8 cellular contexts compared by ENCODE assay signal in genomic region chr7:76359111-76359986, GRCh38. TPM values are rescaled to one million over a fixed set of nuclear protein-coding genes. Genes with fewer than 3 reads are reported as not detected.
DNase-seq lines count a peak whose midpoint lies in the region; ATAC-seq, FAIRE-seq and TF ChIP-seq lines count a peak whose summit lies in the region.

No MANE protein-coding gene starts in this region.

- peak overlapping the region; percentile 98 for H3K4me2 ChIP-seq in HepG2 (ENCODE audit: low read depth, low read length)

- peak; percentile 95 for TF ChIP-seq CTCF in HepG2 (CRISPR knock-in tag; IDR thresholded peaks at IDR 0.05)

- TF ChIP-seq RAD21 in HepG2 (CRISPR knock-in tag; IDR thresholded peaks at IDR 0.05): peak; percentile 83

- H3K27ac Mint-ChIP-seq in dendritic cell treated with granulocyte-macrophage colony-stimulating factor and Interleukin-4, amounts not matched to agents 40 ng/mL and 50 ng/mL, for 4 days: peak overlapping the region; percentile 100

- POLR2A ChIA-PET in HepG2 (lab: Yijun Ruan, JAX): interaction anchor here (0.6 to 2.8 kb wide), 19 partner anchors 9 to 67 kb away, joined by 3 to 20 read pairs (median 5); partner anchors contain the start of genes HSPB1 and SSC4D

- H3K36me3 ChIP-seq in HepG2 (replicated peaks in 1 of 2; ENCODE audit: control insufficient read depth in 1 of 2, insufficient read depth in 2 of 2, low read length in 2 of 2): peaks cover 0 to 3% of the 10 kb centered on the region in 2 experiments; a peak in 2 of 5 replicates

- TF ChIP-seq EP300 in HepG2 (IDR thresholded peaks at IDR 0.05; ENCODE audit: low read depth in 2 of 2, low read length in 2 of 2): peak; percentile 50 to 69; a peak in 3 of 4 replicates
- peak; percentile 12; the same call in 1 of the 2 replicates for TF ChIP-seq EP300 in HepG2 (CRISPR knock-in tag; IDR thresholded peaks at IDR 0.05; ENCODE audit: borderline replicate concordance)

- H2AFZ ChIP-seq in HepG2 (ENCODE audit: low read length): peak overlapping the region; percentile 45

- peak; percentile 84 for ATAC-seq in GM19397 (IDR thresholded peaks at IDR 0.05; ENCODE audit: unreplicated experiment)
- ATAC-seq in HG03565 (IDR thresholded peaks at IDR 0.05; ENCODE audit: unreplicated experiment): peak; percentile 86
- ATAC-seq in HepG2: peak; percentile 93

- H3K27me3 Mint-ChIP-seq in dendritic cell treated with granulocyte-macrophage colony-stimulating factor and Interleukin-4, amounts not matched to agents 40 ng/mL and 50 ng/mL, for 4 days: no peaks in the 10 kb centered on the region

- H3K27ac ChIP-seq in HepG2 (ENCODE audit: extremely low read length, insufficient read depth, low read length): peak overlapping the region; percentile 93

- in situ Hi-C loops in HepG2 (cut with HindIII; ENCODE audit: extremely low pct_ligation_motif_present, low pct_unique_long_range_greater_than_20kb): no loop called here

- BruUV-seq in HepG2 (replicated peaks; lab: Mats Ljungman, UMichigan): TSS peak; percentile 100

- H3K4me1 ChIP-seq in HepG2 (ENCODE audit: insufficient read depth, low read length): peaks cover 48% of the 10 kb centered on the region

- peaks cover 44% of the 10 kb centered on the region for H3K79me2 ChIP-seq in HepG2 (ENCODE audit: insufficient read depth, low read length)

- H3K9ac ChIP-seq in HepG2 (ENCODE audit: insufficient read depth, low read depth, low read length): peak overlapping the region; percentile 96

- intact Hi-C loops in dendritic cell treated with granulocyte-macrophage colony-stimulating factor and Interleukin-4, amounts not matched to agents 40 ng/mL and 50 ng/mL, for 4 days (cut with micrococcal nuclease): loop anchor here (1.0 to 2.0 kb wide), 3 partner anchors 34 to 43 kb away; no protein-coding TSS in a partner anchor
- intact Hi-C loops in HepG2 (cut with micrococcal nuclease; ENCODE audit: unreplicated experiment): loop anchor here (1.0 kb wide), 1 partner anchor 41 kb away; no protein-coding TSS in a partner anchor

- peak; percentile 72 for FAIRE-seq in HepG2 (lab: Jason Lieb, UNC)

- no peaks in the 10 kb centered on the region for H3K9me3 Mint-ChIP-seq in dendritic cell treated with granulocyte-macrophage colony-stimulating factor and Interleukin-4, amounts not matched to agents 40 ng/mL and 50 ng/mL, for 4 days

- CTCF ChIA-PET in HepG2 (lab: Yijun Ruan, JAX; ENCODE audit: low intra/inter-chr PET ratio, low total read pairs): interaction anchor here (1.7 kb wide), 1 partner anchor 45 kb away, joined by 7 read pairs; no protein-coding TSS in a partner anchor

- no peaks in the 10 kb centered on the region; a peak in 1 of 5 replicates for H3K27me3 ChIP-seq in HepG2 (ENCODE audit: control insufficient read depth in 1 of 2, insufficient read depth in 2 of 2, low read length in 2 of 2)

- DNase-seq in CD1c-positive myeloid dendritic cell (ENCODE audit: extremely low spot score) (peak; percentile 98), NCI-H748 (lab: John Stamatoyannopoulos, UW; ENCODE audit: unreplicated experiment) (peak; percentile 99), HepG2 (ENCODE audit: low spot score) (peak; percentile 97)
- peak; percentile 91 to 93 for DNase-seq in activated CD4-positive, alpha-beta T cell treated with anti-CD3 and anti-CD28 coated beads, Interleukin-2, amount 50 U/mL, for 24 hours (ENCODE audit: low read depth in 1 of 2, low spot score in 1 of 2)
- peak; percentile 81 to 89 for DNase-seq in stimulated activated CD4-positive, alpha-beta T cell treated with anti-CD3 and anti-CD28 coated beads, Interleukin-2, amount 100 ng/mL, for 48 hours

- peaks cover 34% of the 10 kb centered on the region for H4K20me1 ChIP-seq in HepG2 (ENCODE audit: insufficient read depth, low read length)

- H3K4me1 Mint-ChIP-seq in dendritic cell treated with granulocyte-macrophage colony-stimulating factor and Interleukin-4, amounts not matched to agents 40 ng/mL and 50 ng/mL, for 4 days (ENCODE audit: low read depth): peaks cover 53% of the 10 kb centered on the region

- WGBS in HepG2 (ENCODE audit: low lambda C conversion rate): under 1% methylated on average over 20 of the region's 41 CpGs

- H3K4me3 ChIP-seq in HepG2 (replicated peaks in 1 of 3; ENCODE audit: insufficient read depth in 1 of 3, low read depth in 2 of 3, low read length in 3 of 3): peak overlapping the region; percentile 92 to 99 (median 94)

- peaks cover 45% of the 10 kb centered on the region for H3K36me3 Mint-ChIP-seq in dendritic cell treated with granulocyte-macrophage colony-stimulating factor and Interleukin-4, amounts not matched to agents 40 ng/mL and 50 ng/mL, for 4 days (ENCODE audit: low read depth)

- TF ChIP-seq POLR2A in HepG2 (IDR thresholded peaks at IDR 0.05; ENCODE audit: insufficient read depth in 1 of 2, low read depth in 2 of 2, low read length in 2 of 2): peak; percentile 70 to 84

- peak overlapping the region; percentile 94 for H3K4me3 Mint-ChIP-seq in dendritic cell treated with granulocyte-macrophage colony-stimulating factor and Interleukin-4, amounts not matched to agents 40 ng/mL and 50 ng/mL, for 4 days

- no peaks in the 10 kb centered on the region for H3K9me3 ChIP-seq in HepG2 (ENCODE audit: low read length)

RNA-seq across cellular contexts. Expression of gene YWHAG, which starts 0.6 kb away (rescaled TPM):
- 67.5 and 93.7 TPM in 2 replicates for total RNA-seq in HepG2 (2016; rRNA removed; fragmentation: Illumina TruSeq; extraction: Trizol)
- 7.9 and 9.3 TPM in 2 replicates for total RNA-seq in HepG2 (2016; cell fraction: cytosol; rRNA removed; fragmentation: Illumina TruSeq; extraction: Trizol; ENCODE audit: low read depth)
- 72.6 and 87.9 TPM in 2 replicates for total RNA-seq in HepG2 (2016; cell fraction: insoluble cytoplasmic fraction; rRNA removed; fragmentation: Illumina TruSeq; extraction: Trizol)
- total RNA-seq in HepG2 (2016; cell fraction: membrane; rRNA removed; fragmentation: Illumina TruSeq; extraction: Trizol): 43.2 and 47.4 TPM in 2 replicates
- total RNA-seq in HepG2 (2016; cell fraction: nucleus; rRNA removed; fragmentation: Illumina TruSeq; extraction: Trizol): 40.4 and 44.1 TPM in 2 replicates
- 36.7 and 36.9 TPM in 2 replicates for polyA plus RNA-seq in HepG2 (2011; rRNA removed)
- 18.0 and 24.8 TPM in 2 replicates for polyA plus RNA-seq in HepG2 (2011; cell fraction: cytosol; rRNA removed)
- 23.3 and 26.1 TPM in 2 replicates for polyA plus RNA-seq in HepG2 (2011; cell fraction: nucleus; rRNA removed)
- 82.2 and 83.9 TPM in 2 replicates for polyA plus RNA-seq in HepG2 (2012)
- 5.9 and 6.1 TPM in 2 replicates for polyA plus RNA-seq in HepG2 (2016; cell fraction: cytosol; fragmentation: Illumina TruSeq; extraction: Trizol; ENCODE audit: low read depth)
- polyA plus RNA-seq in HepG2 (2016; cell fraction: insoluble cytoplasmic fraction; fragmentation: Illumina TruSeq; extraction: Trizol; ENCODE audit: low read depth): 125 and 130 TPM in 2 replicates
- 21.8 and 25.4 TPM in 2 replicates for polyA plus RNA-seq in HepG2 (2016; cell fraction: membrane; fragmentation: Illumina TruSeq; extraction: Trizol; ENCODE audit: low read depth)
- polyA plus RNA-seq in HepG2 (2016; cell fraction: nucleus; fragmentation: Illumina TruSeq; extraction: Trizol; ENCODE audit: insufficient read depth, low read depth): 69.2 and 70.0 TPM in 2 replicates
- polyA minus RNA-seq in HepG2 (2011; rRNA and poly(A)+ RNA removed; ENCODE audit: low replicate concordance): 56.5 and 77.8 TPM in 2 replicates
- 55.6 and 57.6 TPM in 2 replicates for polyA minus RNA-seq in HepG2 (2011; cell fraction: cytosol; rRNA and poly(A)+ RNA removed)
- 27.9 and 31.8 TPM in 2 replicates for polyA minus RNA-seq in HepG2 (2011; cell fraction: nucleus; rRNA and poly(A)+ RNA removed)

RNA-seq across cellular contexts. Expression of gene SSC4D, which starts 50.1 kb away (rescaled TPM):
- 32.3 and 63.8 TPM in 2 replicates for total RNA-seq in HepG2 (2016; rRNA removed; fragmentation: Illumina TruSeq; extraction: Trizol)
- 7.6 and 8.8 TPM in 2 replicates for total RNA-seq in HepG2 (2016; cell fraction: cytosol; rRNA removed; fragmentation: Illumina TruSeq; extraction: Trizol; ENCODE audit: low read depth)
- total RNA-seq in HepG2 (2016; cell fraction: insoluble cytoplasmic fraction; rRNA removed; fragmentation: Illumina TruSeq; extraction: Trizol): 34.6 and 61.6 TPM in 2 replicates
- total RNA-seq in HepG2 (2016; cell fraction: membrane; rRNA removed; fragmentation: Illumina TruSeq; extraction: Trizol): 25.9 and 27.1 TPM in 2 replicates
- 48.0 and 57.4 TPM in 2 replicates for total RNA-seq in HepG2 (2016; cell fraction: nucleus; rRNA removed; fragmentation: Illumina TruSeq; extraction: Trizol)
- polyA plus RNA-seq in HepG2 (2011; rRNA removed): 33.3 and 48.2 TPM in 2 replicates
- polyA plus RNA-seq in HepG2 (2011; cell fraction: cytosol; rRNA removed): 37.9 and 40.0 TPM in 2 replicates
- polyA plus RNA-seq in HepG2 (2011; cell fraction: nucleus; rRNA removed): 48.0 and 53.5 TPM in 2 replicates
- polyA plus RNA-seq in HepG2 (2012): 16.6 and 28.9 TPM in 2 replicates
- 6.9 and 7.7 TPM in 2 replicates for polyA plus RNA-seq in HepG2 (2016; cell fraction: cytosol; fragmentation: Illumina TruSeq; extraction: Trizol; ENCODE audit: low read depth)
- 34.3 and 36.7 TPM in 2 replicates for polyA plus RNA-seq in HepG2 (2016; cell fraction: insoluble cytoplasmic fraction; fragmentation: Illumina TruSeq; extraction: Trizol; ENCODE audit: low read depth)
- 21.4 and 22.0 TPM in 2 replicates for polyA plus RNA-seq in HepG2 (2016; cell fraction: membrane; fragmentation: Illumina TruSeq; extraction: Trizol; ENCODE audit: low read depth)
- 116 and 122 TPM in 2 replicates for polyA plus RNA-seq in HepG2 (2016; cell fraction: nucleus; fragmentation: Illumina TruSeq; extraction: Trizol; ENCODE audit: insufficient read depth, low read depth)
- polyA minus RNA-seq in HepG2 (2011; rRNA and poly(A)+ RNA removed; ENCODE audit: low replicate concordance): 2.6 and 50.7 TPM in 2 replicates
- polyA minus RNA-seq in HepG2 (2011; cell fraction: cytosol; rRNA and poly(A)+ RNA removed): 11.6 and 15.7 TPM in 2 replicates
- 7.5 and 10.8 TPM in 2 replicates for polyA minus RNA-seq in HepG2 (2011; cell fraction: nucleus; rRNA and poly(A)+ RNA removed)

RNA-seq across cellular contexts. Expression of gene HSPB1, which starts 56.9 kb away (rescaled TPM):
- 21.0 and 22.7 TPM in 2 replicates for total RNA-seq in HepG2 (2016; rRNA removed; fragmentation: Illumina TruSeq; extraction: Trizol)
- 28.6 and 37.9 TPM in 2 replicates for total RNA-seq in HepG2 (2016; cell fraction: cytosol; rRNA removed; fragmentation: Illumina TruSeq; extraction: Trizol; ENCODE audit: low read depth)
- total RNA-seq in HepG2 (2016; cell fraction: insoluble cytoplasmic fraction; rRNA removed; fragmentation: Illumina TruSeq; extraction: Trizol): 19.5 and 23.3 TPM in 2 replicates
- 23.9 and 34.4 TPM in 2 replicates for total RNA-seq in HepG2 (2016; cell fraction: membrane; rRNA removed; fragmentation: Illumina TruSeq; extraction: Trizol)
- 7.9 and 12.0 TPM in 2 replicates for total RNA-seq in HepG2 (2016; cell fraction: nucleus; rRNA removed; fragmentation: Illumina TruSeq; extraction: Trizol)
- 38.6 and 58.7 TPM in 2 replicates for polyA plus RNA-seq in HepG2 (2011; rRNA removed)
- 27.4 and 50.9 TPM in 2 replicates for polyA plus RNA-seq in HepG2 (2011; cell fraction: cytosol; rRNA removed)
- 34.0 and 48.4 TPM in 2 replicates for polyA plus RNA-seq in HepG2 (2011; cell fraction: nucleus; rRNA removed)
- polyA plus RNA-seq in HepG2 (2012): 35.1 and 96.6 TPM in 2 replicates
- 146 and 151 TPM in 2 replicates for polyA plus RNA-seq in HepG2 (2016; cell fraction: cytosol; fragmentation: Illumina TruSeq; extraction: Trizol; ENCODE audit: low read depth)
- 58.6 and 80.2 TPM in 2 replicates for polyA plus RNA-seq in HepG2 (2016; cell fraction: insoluble cytoplasmic fraction; fragmentation: Illumina TruSeq; extraction: Trizol; ENCODE audit: low read depth)
- 115 and 119 TPM in 2 replicates for polyA plus RNA-seq in HepG2 (2016; cell fraction: membrane; fragmentation: Illumina TruSeq; extraction: Trizol; ENCODE audit: low read depth)
- polyA plus RNA-seq in HepG2 (2016; cell fraction: nucleus; fragmentation: Illumina TruSeq; extraction: Trizol; ENCODE audit: insufficient read depth, low read depth): 42.2 and 50.9 TPM in 2 replicates
- 27.1 and 53.9 TPM in 2 replicates for polyA minus RNA-seq in HepG2 (2011; rRNA and poly(A)+ RNA removed; ENCODE audit: low replicate concordance)
- 26.1 and 27.0 TPM in 2 replicates for polyA minus RNA-seq in HepG2 (2011; cell fraction: cytosol; rRNA and poly(A)+ RNA removed)
- 5.0 and 5.2 TPM in 2 replicates for polyA minus RNA-seq in HepG2 (2011; cell fraction: nucleus; rRNA and poly(A)+ RNA removed)

Comparison
In these comparisons a context has a peak if more than half of its experiments do, and no peak if none do; other contexts are left out.
1. Peak in every context shown above with its lines: DNase-seq, ATAC-seq, H3K4me3 ChIP-seq and H3K27ac ChIP-seq.